Comparison of ENCODE assay signal across 19 cellular contexts in the genomic region with DNA sequence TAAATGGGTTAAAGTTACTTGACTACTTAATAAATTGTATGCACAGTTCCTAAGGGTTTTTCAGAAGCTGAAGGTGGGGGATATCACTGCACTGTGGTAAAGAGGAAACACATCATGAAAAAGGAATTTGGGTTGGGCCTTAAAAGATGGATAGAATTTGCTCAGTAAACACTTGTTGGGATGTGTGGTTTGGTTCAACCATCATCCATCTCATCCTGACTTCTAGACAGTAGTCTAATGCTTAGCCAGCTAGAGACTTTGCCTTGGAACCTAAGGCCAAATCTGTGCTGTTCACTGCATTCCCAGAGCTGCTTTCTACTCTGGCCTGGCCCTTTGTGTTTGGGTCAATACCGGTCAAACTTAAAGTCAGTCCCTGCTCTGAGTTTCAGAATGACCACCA. TPM values are rescaled to one million over a fixed set of nuclear protein-coding genes. Genes with fewer than 3 reads are reported as not detected.
A peak's percentile ranks its signal among the peaks of the same experiment; 100 is the strongest.
DNase-seq lines count a peak whose midpoint lies in the region; ATAC-seq, FAIRE-seq and TF ChIP-seq lines count a peak whose summit lies in the region.
"Had no signal": no experiment of that assay in that cellular context is flagged by ENCODE, and none has a peak within 500 bp of the region (broad histone marks: within the 10 kb centered on the region; RNA-seq: fewer than 3 reads in every experiment).

No MANE protein-coding gene starts in this region.

- no peak for DNase-seq in CD4-positive, CD25-positive, alpha-beta regulatory T cell
- DNase-seq in HS-5 (ENCODE audit: low read depth): peak; percentile 9
- DNase-seq in astrocyte of the spinal cord (ENCODE audit: low read depth, low spot score): peak; percentile 36
- no peak for DNase-seq in naive B cell
- DNase-seq in NCI-H345 treated with DMSO at 0.1 percent for 48 hours (lab: John Stamatoyannopoulos, UW; ENCODE audit: unreplicated experiment): no peak
- no peak for DNase-seq in NCI-H1417 treated with DMSO at 0.1 percent for 48 hours (lab: John Stamatoyannopoulos, UW)
- DNase-seq in lower leg skin (ENCODE audit: low spot score in 2 of 2): no peak
- DNase-seq in GM19239 (ENCODE audit: insufficient read length, low spot score): no peak
- DNase-seq: activated gamma-delta T cell; AML-193; NCI-H2081 treated with DMSO at 0.1 percent for 48 hours; NCI-H526; right cardiac atrium; stimulated activated CD4-positive, alpha-beta T cell treated with anti-CD3 and anti-CD28 coated beads, Interleukin-1b, Interleukin-23, amount 100 ng/mL, for 48 hours had no signal

- H3K9me3 ChIP-seq in CD4-positive, CD25-positive, alpha-beta regulatory T cell (ENCODE audit: control insufficient read depth in 2 of 2, low read length in 2 of 2): no peaks in the 10 kb centered on the region

- H3K4me1 Mint-ChIP-seq in CD4-positive, CD25-positive, alpha-beta regulatory T cell: peaks cover 6 to 12% (median 9%) of the 10 kb centered on the region in 4 donors
- H3K4me1 Mint-ChIP-seq in naive B cell: peaks cover 0 to 12% (median 6%) of the 10 kb centered on the region in 3 donors

- no peaks in the 10 kb centered on the region for H3K27me3 ChIP-seq in CD4-positive, CD25-positive, alpha-beta regulatory T cell (ENCODE audit: control insufficient read depth, insufficient read depth, low read length)

- no peaks in the 10 kb centered on the region for H3K27me3 Mint-ChIP-seq in CD4-positive, CD25-positive, alpha-beta regulatory T cell
- H3K27me3 Mint-ChIP-seq in naive B cell: no peaks in the 10 kb centered on the region

- H3K4me1 ChIP-seq in CD4-positive, CD25-positive, alpha-beta regulatory T cell (ENCODE audit: control insufficient read depth, insufficient read depth, low read length, poor library complexity, severe bottlenecking): no peaks in the 10 kb centered on the region

- 92 to 94% methylated on average over 1 of the region's 1 CpG for WGBS in lower leg skin, 2 donors

- peaks cover 43% of the 10 kb centered on the region for H3K36me3 Mint-ChIP-seq in CD4-positive, CD25-positive, alpha-beta regulatory T cell
- H3K36me3 Mint-ChIP-seq in naive B cell: peaks cover 17 to 25% of the 10 kb centered on the region in 2 donors

- no peak overlapping the region for H3K4me3 ChIP-seq in CD4-positive, CD25-positive, alpha-beta regulatory T cell (ENCODE audit: low read depth, low read length)
- H3K4me3 ChIP-seq in astrocyte of the spinal cord (ENCODE audit: low read depth, low read length) (no peak overlapping the region), lower leg skin (ENCODE audit: low read depth, poor library complexity, severe bottlenecking) (no peak overlapping the region)
- H3K4me3 ChIP-seq: coronary artery had no signal

- no peak overlapping the region for H3K27ac ChIP-seq in CD4-positive, CD25-positive, alpha-beta regulatory T cell (ENCODE audit: insufficient read depth, low read length, poor library complexity, severe bottlenecking)
- H3K27ac ChIP-seq: coronary artery had no signal

- intact Hi-C loops in lower leg skin (cut with DNase I; ENCODE audit: low total_unique reads): no loop called here

- peak overlapping the region in 2 of 3 donors; percentile 64 to 87 for H3K27ac Mint-ChIP-seq in CD4-positive, CD25-positive, alpha-beta regulatory T cell
- H3K27ac Mint-ChIP-seq in naive B cell: peak overlapping the region; percentile 12 to 90 (median 36)

- peaks cover 55% of the 10 kb centered on the region for H3K36me3 ChIP-seq in CD4-positive, CD25-positive, alpha-beta regulatory T cell (ENCODE audit: control insufficient read depth, insufficient read depth, low read length)

- ATAC-seq in CD4-positive, CD25-positive, alpha-beta regulatory T cell (ENCODE audit: low read depth in 2 of 2): no peak
- ATAC-seq in naive B cell (ENCODE audit: low read depth in 2 of 2): no peak
- ATAC-seq: HCT116, Panc1, right cardiac atrium had no signal

- TF ChIP-seq CTCF in astrocyte of the spinal cord (IDR thresholded peaks at IDR 0.05; ENCODE audit: low read depth, low read length) (no peak), lower leg skin (IDR thresholded peaks at IDR 0.05) (no peak)

- in situ Hi-C loops in astrocyte of the spinal cord (cut with HindIII; ENCODE audit: low sequenced_read_pairs): no loop called here

- no peak for FAIRE-seq in GM19239 (lab: Jason Lieb, UNC)
- FAIRE-seq: endothelial cell of umbilical vein had no signal

- no peak for TF ChIP-seq POLR2A in lower leg skin (IDR thresholded peaks at IDR 0.05)

- no peak overlapping the region for H3K4me3 Mint-ChIP-seq in CD4-positive, CD25-positive, alpha-beta regulatory T cell
- H3K4me3 Mint-ChIP-seq in naive B cell: no peak overlapping the region

- no peaks in the 10 kb centered on the region for H3K9me3 Mint-ChIP-seq in CD4-positive, CD25-positive, alpha-beta regulatory T cell
- H3K9me3 Mint-ChIP-seq in naive B cell: no peaks in the 10 kb centered on the region

RNA-seq across cellular contexts. Expression of gene LY9, which starts 30.6 kb away (rescaled TPM):
- total RNA-seq in CD4-positive, CD25-positive, alpha-beta regulatory T cell: 105 TPM
- 100 to 1,000 TPM; 124 to 147 (median 131) TPM for polyA plus RNA-seq in CD4-positive, CD25-positive, alpha-beta regulatory T cell
- polyA plus RNA-seq in naive B cell (ENCODE audit: low read depth in 6 of 6): 100 to 1,000 TPM; 143 to 230 (median 167) TPM
- 1 to 10 TPM in 2 of 4 donors, under 1 TPM in 2; 0.23 to 1.6 (median 0.84) TPM for total RNA-seq in lower leg skin
- total RNA-seq: endothelial cell of umbilical vein had no signal
- polyA plus RNA-seq: endothelial cell of umbilical vein had no signal

RNA-seq across cellular contexts. Expression of gene CD244, which starts 36.1 kb away (rescaled TPM):
- 0.47 TPM for total RNA-seq in CD4-positive, CD25-positive, alpha-beta regulatory T cell
- polyA plus RNA-seq in CD4-positive, CD25-positive, alpha-beta regulatory T cell: under 1 TPM; 0.26 to 0.63 (median 0.43) TPM
- polyA plus RNA-seq in naive B cell (ENCODE audit: low read depth in 6 of 6): under 1 TPM in 5 of 6 donors, not detected in 1; 0.32 to 0.97 (median 0.71) TPM
- under 1 TPM in 3 of 4 donors, not detected in 1; 0.25 to 0.63 (median 0.34) TPM for total RNA-seq in lower leg skin
- total RNA-seq: endothelial cell of umbilical vein had no signal
- polyA plus RNA-seq: endothelial cell of umbilical vein had no signal

RNA-seq across cellular contexts. Expression of gene ITLN1, which starts 58.4 kb away (rescaled TPM):
- not detected for total RNA-seq in CD4-positive, CD25-positive, alpha-beta regulatory T cell
- not detected for polyA plus RNA-seq in CD4-positive, CD25-positive, alpha-beta regulatory T cell
- polyA plus RNA-seq in naive B cell (ENCODE audit: low read depth in 6 of 6): not detected
- total RNA-seq in lower leg skin: not detected
- total RNA-seq: activated CD8-positive, alpha-beta memory T cell treated with anti-CD3 and anti-CD28 coated beads for 36 hours; endothelial cell of umbilical vein had no signal

Comparison
In these comparisons a context has a peak if more than half of its experiments do, and no peak if none do; other contexts are left out.
1. DNase-seq: peak in HS-5 (single experiment) and astrocyte of the spinal cord (single experiment); none in CD4-positive, CD25-positive, alpha-beta regulatory T cell (0 of 3), naive B cell (single experiment), NCI-H345 treated with DMSO at 0.1 percent for 48 hours (single experiment), NCI-H1417 treated with DMSO at 0.1 percent for 48 hours (single experiment), lower leg skin (0 of 2) and GM19239 (single experiment).
2. RNA of gene LY9, which starts 30.6 kb away (total RNA-seq): 105 TPM in CD4-positive, CD25-positive, alpha-beta regulatory T cell (single experiment); 0.23 to 1.6 TPM in lower leg skin; every median in the first group is over 10 times any median in the second.